In genomic region chr11:15113381-15113780, GRCh38 we compare ENCODE assay signal across 11 cellular contexts. TPM values are rescaled to one million over a fixed set of nuclear protein-coding genes. Genes with fewer than 3 reads are reported as not detected.
A peak's percentile ranks its signal among the peaks of the same experiment; 100 is the strongest.
DNase-seq lines count a peak whose midpoint lies in the region; ATAC-seq and TF ChIP-seq lines count a peak whose summit lies in the region.
"Had no signal": no experiment of that assay in that cellular context is flagged by ENCODE, and none has a peak within 500 bp of the region (broad histone marks: within the 10 kb centered on the region; RNA-seq: fewer than 3 reads in every experiment).

No MANE protein-coding gene starts in this region.

- peak; percentile 62 for ATAC-seq in activated CD4-positive, alpha-beta T cell treated with anti-CD3 and anti-CD28 coated beads for 36 hours
- ATAC-seq in HG03095 (IDR thresholded peaks at IDR 0.05; ENCODE audit: unreplicated experiment) (peak; percentile 81), heart right ventricle (no peak), upper lobe of right lung (no peak)
- peak; percentile 53 for ATAC-seq in stimulated activated naive CD8-positive, alpha-beta T cell treated with anti-CD3 and anti-CD28 coated beads, Interleukin-15, Interleukin-2, amounts not matched to agents 100 U/mL and 50 U/mL, for 24 hours
- ATAC-seq: Panc1 had no signal

- H3K27ac ChIP-seq in dorsolateral prefrontal cortex (no peak overlapping the region), heart right ventricle (no peak overlapping the region), upper lobe of right lung (no peak overlapping the region)

- H3K4me1 ChIP-seq in heart right ventricle (peaks cover 0 to 9% (median 0%) of the 10 kb centered on the region in 9 donors), upper lobe of right lung (no peaks in the 10 kb centered on the region)

- no peaks in the 10 kb centered on the region for H3K36me3 Mint-ChIP-seq in activated CD4-positive, alpha-beta T cell treated with anti-CD3 and anti-CD28 coated beads for 36 hours (ENCODE audit: low read depth)

- DNase-seq in activated CD4-positive, alpha-beta T cell treated with anti-CD3 and anti-CD28 coated beads for 36 hours: peak; percentile 18
- DNase-seq in activated CD4-positive, alpha-beta T cell treated with anti-CD3 and anti-CD28 coated beads for 4 hours: no peak
- peak; percentile 94 for DNase-seq in SKM-1 treated with dmso at 0.1 percent for 144 hours (lab: John Stamatoyannopoulos, UW; ENCODE audit: unreplicated experiment)
- no peak for DNase-seq in stimulated activated naive CD8-positive, alpha-beta T cell treated with anti-CD3 and anti-CD28 coated beads, Interleukin-15, Interleukin-2, amounts not matched to agents 100 U/mL and 50 U/mL, for 24 hours
- no peak for DNase-seq in dorsolateral prefrontal cortex
- DNase-seq in heart right ventricle: no peak
- no peak for DNase-seq in upper lobe of right lung
- DNase-seq: ACHN, endodermal cell had no signal

- POLR2A ChIA-PET in activated CD4-positive, alpha-beta T cell treated with anti-CD3 and anti-CD28 coated beads for 36 hours (lab: Charles Lee): no interaction called here

- no peak overlapping the region for H3K4me3 ChIP-seq in dorsolateral prefrontal cortex
- H3K4me3 ChIP-seq in heart right ventricle: no peak overlapping the region
- H3K4me3 ChIP-seq in upper lobe of right lung: no peak overlapping the region

- CTCF ChIA-PET in activated CD4-positive, alpha-beta T cell treated with anti-CD3 and anti-CD28 coated beads for 36 hours (lab: Charles Lee): interaction anchor here (0.9 to 1.4 kb wide), 3 partner anchors 8 to 14 kb away, joined by 3 to 4 read pairs (median 3); no protein-coding TSS in a partner anchor

- no peaks in the 10 kb centered on the region for H3K9me3 Mint-ChIP-seq in activated CD4-positive, alpha-beta T cell treated with anti-CD3 and anti-CD28 coated beads for 36 hours (ENCODE audit: low read depth)
- H3K9me3 Mint-ChIP-seq: endodermal cell had no signal

- H3K36me3 ChIP-seq in heart right ventricle (no peaks in the 10 kb centered on the region), upper lobe of right lung (no peaks in the 10 kb centered on the region)

- peaks cover 8% of the 10 kb centered on the region for H3K4me1 Mint-ChIP-seq in activated CD4-positive, alpha-beta T cell treated with anti-CD3 and anti-CD28 coated beads for 36 hours

- H3K9me3 ChIP-seq in heart right ventricle (no peaks in the 10 kb centered on the region), upper lobe of right lung (no peaks in the 10 kb centered on the region)

- H3K27me3 Mint-ChIP-seq in activated CD4-positive, alpha-beta T cell treated with anti-CD3 and anti-CD28 coated beads for 36 hours: peaks cover 35% of the 10 kb centered on the region

- no peak overlapping the region for H3K27ac Mint-ChIP-seq in activated CD4-positive, alpha-beta T cell treated with anti-CD3 and anti-CD28 coated beads for 36 hours
- H3K27ac Mint-ChIP-seq: endodermal cell had no signal

- intact Hi-C loops in activated CD4-positive, alpha-beta T cell treated with anti-CD3 and anti-CD28 coated beads for 36 hours (cut with DNase I, micrococcal nuclease): no loop called here
- intact Hi-C loops in dorsolateral prefrontal cortex (cut with DNase I) (no loop called here), heart right ventricle (cut with DNase I) (no loop called here), upper lobe of right lung (cut with DNase I) (no loop called here)

- TF ChIP-seq CTCF in dorsolateral prefrontal cortex (IDR thresholded peaks at IDR 0.05 in 54 of 56, conservative IDR thresholded peaks at IDR 0.05 in 2 of 56; ENCODE audit: low read depth in 1 of 56, partially characterized antibody in 56 of 56): no peak
- no peak for TF ChIP-seq CTCF in heart right ventricle (IDR thresholded peaks at IDR 0.05)
- no peak for TF ChIP-seq CTCF in upper lobe of right lung (IDR thresholded peaks at IDR 0.05)

- no peak overlapping the region for H3K4me3 Mint-ChIP-seq in activated CD4-positive, alpha-beta T cell treated with anti-CD3 and anti-CD28 coated beads for 36 hours

- 82 to 90% methylated on average over 5 of the region's 5 CpGs for WGBS in heart right ventricle, 2 donors

- peaks cover 0 to 33% (median 10%) of the 10 kb centered on the region in 45 donors for H3K27me3 ChIP-seq in dorsolateral prefrontal cortex
- H3K27me3 ChIP-seq in heart right ventricle: peaks cover 0 to 30% (median 21%) of the 10 kb centered on the region in 7 donors
- H3K27me3 ChIP-seq in upper lobe of right lung: peaks cover 20% of the 10 kb centered on the region

RNA-seq across cellular contexts. Expression of gene INSC, which starts 1.3 kb away (rescaled TPM):
- under 1 TPM; 0.64 to 0.69 TPM for total RNA-seq in activated CD4-positive, alpha-beta T cell treated with anti-CD3 and anti-CD28 coated beads for 36 hours
- total RNA-seq in dorsolateral prefrontal cortex (1 to 10 TPM in 3 of 120 experiments, under 1 TPM in 71, not detected in 46; 0.14 to 1.7 (median 0.46) TPM), heart right ventricle (under 1 TPM in 6 of 10 donors, not detected in 4; 0.19 to 0.76 (median 0.62) TPM), upper lobe of right lung (0.96 TPM)
- polyA plus RNA-seq in heart right ventricle: under 1 TPM; 0.59 to 0.61 TPM
- total RNA-seq: endodermal cell had no signal

RNA-seq across cellular contexts. Expression of gene CALCB, which starts 40.0 kb away (rescaled TPM):
- total RNA-seq in activated CD4-positive, alpha-beta T cell treated with anti-CD3 and anti-CD28 coated beads for 36 hours: 1 to 10 TPM; 3.5 to 6.8 TPM
- 1 to 10 TPM in 2 of 120 experiments, under 1 TPM in 52, not detected in 66; 0.18 to 1.7 (median 0.35) TPM for total RNA-seq in dorsolateral prefrontal cortex
- 1 to 10 TPM in 1 of 10 donors, under 1 TPM in 3, not detected in 6; 0.10 to 2.7 (median 0.13) TPM for total RNA-seq in heart right ventricle
- polyA plus RNA-seq in heart right ventricle: under 1 TPM in 1 of 2 donors, not detected in 1; 0.36 TPM
- total RNA-seq in upper lobe of right lung: not detected
- total RNA-seq: endodermal cell had no signal

Comparison
In these comparisons a context has a peak if more than half of its experiments do, and no peak if none do; other contexts are left out.
1. DNase-seq: peak in activated CD4-positive, alpha-beta T cell treated with anti-CD3 and anti-CD28 coated beads for 36 hours (single experiment) and SKM-1 treated with dmso at 0.1 percent for 144 hours (single experiment); none in activated CD4-positive, alpha-beta T cell treated with anti-CD3 and anti-CD28 coated beads for 4 hours (0 of 2), stimulated activated naive CD8-positive, alpha-beta T cell treated with anti-CD3 and anti-CD28 coated beads, Interleukin-15, Interleukin-2, amounts not matched to agents 100 U/mL and 50 U/mL, for 24 hours (single experiment), dorsolateral prefrontal cortex (0 of 10), heart right ventricle (0 of 2) and upper lobe of right lung (single experiment).
2. ATAC-seq: peak in activated CD4-positive, alpha-beta T cell treated with anti-CD3 and anti-CD28 coated beads for 36 hours (single experiment), HG03095 (single experiment) and stimulated activated naive CD8-positive, alpha-beta T cell treated with anti-CD3 and anti-CD28 coated beads, Interleukin-15, Interleukin-2, amounts not matched to agents 100 U/mL and 50 U/mL, for 24 hours (single experiment); none in heart right ventricle (0 of 8) and upper lobe of right lung (single experiment).